Comparison of ENCODE assay signal across 10 cellular contexts in the genomic region with DNA sequence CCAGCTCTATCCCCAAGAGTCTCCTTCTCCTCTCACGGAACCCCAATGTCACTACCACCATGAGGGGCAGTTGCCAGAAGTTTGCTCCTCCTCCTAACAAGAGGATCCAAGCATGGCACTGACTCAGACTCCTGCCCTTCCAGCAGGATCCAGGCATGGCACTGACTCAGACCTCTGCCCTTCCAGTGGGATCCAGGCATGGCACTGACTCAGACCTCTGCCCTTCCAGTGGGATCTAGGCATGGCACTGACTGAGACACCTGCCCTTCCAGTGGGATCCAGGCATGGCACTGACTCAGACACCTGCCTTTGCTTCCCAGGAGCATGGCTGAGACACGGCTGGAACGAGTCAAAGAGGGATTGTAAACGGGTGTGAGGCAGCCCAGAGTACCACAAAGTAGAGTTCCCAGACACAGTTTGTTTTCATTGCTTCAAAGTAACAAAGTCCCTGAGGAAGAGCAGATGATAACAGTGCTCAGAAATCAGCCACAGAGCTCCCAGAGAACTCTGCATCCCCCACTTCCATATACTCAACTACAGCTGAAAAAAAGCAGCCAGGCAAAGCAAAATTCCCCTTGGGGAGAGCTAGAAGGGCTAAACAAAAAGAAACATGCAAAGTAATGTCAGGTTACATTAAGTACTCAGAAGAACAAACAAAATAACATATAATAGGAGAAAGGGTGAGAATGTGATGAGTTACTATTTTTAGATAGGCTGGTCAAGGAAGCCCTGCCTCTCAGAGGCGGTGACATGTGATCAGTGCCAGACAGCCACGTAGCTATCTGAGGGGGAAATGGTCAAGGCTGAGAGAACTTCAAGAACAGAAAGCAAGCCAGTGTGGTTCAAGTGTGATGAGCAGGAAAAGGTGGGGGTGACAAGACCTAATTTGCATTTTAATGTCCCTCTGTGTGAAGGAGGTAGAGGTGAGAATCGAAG. TPM values are rescaled to one million over a fixed set of nuclear protein-coding genes. Genes with fewer than 3 reads are reported as not detected.
DNase-seq lines count a peak whose midpoint lies in the region; ATAC-seq and TF ChIP-seq lines count a peak whose summit lies in the region.
"Had no signal": no experiment of that assay in that cellular context is flagged by ENCODE, and none has a peak within 500 bp of the region (broad histone marks: within the 10 kb centered on the region; RNA-seq: fewer than 3 reads in every experiment).

No MANE protein-coding gene starts in this region.

- peak overlapping the region; percentile 59 to 96 (median 93) for H3K27ac Mint-ChIP-seq in CD4-positive, CD25-positive, alpha-beta regulatory T cell
- H3K27ac Mint-ChIP-seq in chondrocyte (ENCODE audit: unreplicated experiment) = peak overlapping the region; percentile 96

- H3K27ac ChIP-seq in CD4-positive, CD25-positive, alpha-beta regulatory T cell (ENCODE audit: insufficient read depth, low read length, poor library complexity, severe bottlenecking) = peak overlapping the region; percentile 43
- H3K27ac ChIP-seq in OCI-LY3 (ENCODE audit: low read length) = peak overlapping the region; percentile 60
- H3K27ac ChIP-seq: parathyroid adenoma had no signal

- peaks cover 35% of the 10 kb centered on the region for H3K4me1 ChIP-seq in CD4-positive, CD25-positive, alpha-beta regulatory T cell (ENCODE audit: control insufficient read depth, insufficient read depth, low read length, poor library complexity, severe bottlenecking)
- H3K4me1 ChIP-seq in OCI-LY3 (ENCODE audit: low read length) = peaks cover 31% of the 10 kb centered on the region

- peaks cover 12% of the 10 kb centered on the region; the same call in 1 of the 2 replicates for H4K20me1 ChIP-seq in OCI-LY3 (ENCODE audit: insufficient read depth, low read length)

- DNase-seq in CD4-positive, CD25-positive, alpha-beta regulatory T cell = peak in 1 of 3 donors; percentile 23
- no peak for DNase-seq in chondrocyte (ENCODE audit: low spot score)
- peak; percentile 19 for DNase-seq in pulmonary artery endothelial cell (ENCODE audit: low read depth, low spot score)
- DNase-seq in mesenteric fat pad (ENCODE audit: low spot score) = no peak
- no peak for DNase-seq in NCI-H128 (lab: John Stamatoyannopoulos, UW; ENCODE audit: unreplicated experiment)

- no peaks in the 10 kb centered on the region for H3K27me3 ChIP-seq in CD4-positive, CD25-positive, alpha-beta regulatory T cell (ENCODE audit: control insufficient read depth, insufficient read depth, low read length)
- H3K27me3 ChIP-seq in OCI-LY3 (ENCODE audit: low read depth, low read length) = 0 out of 2 replicates have a peak, but pooled peaks cover 3% of the 10 kb centered on the region

- no peak for TF ChIP-seq CTCF in OCI-LY3 (IDR thresholded peaks at IDR 0.05; ENCODE audit: low read depth, low read length)
- no peak for TF ChIP-seq CTCF in chondrocyte (IDR thresholded peaks at IDR 0.05)

- peaks cover 12 to 39% (median 29%) of the 10 kb centered on the region in 4 donors for H3K4me1 Mint-ChIP-seq in CD4-positive, CD25-positive, alpha-beta regulatory T cell
- peaks cover 35% of the 10 kb centered on the region for H3K4me1 Mint-ChIP-seq in chondrocyte (ENCODE audit: low read depth)

- peak overlapping the region; percentile 65 to 84 (median 78) for H3K4me3 Mint-ChIP-seq in CD4-positive, CD25-positive, alpha-beta regulatory T cell
- H3K4me3 Mint-ChIP-seq in chondrocyte (ENCODE audit: unreplicated experiment) = peak overlapping the region; percentile 50

- no peak for ATAC-seq in CD4-positive, CD25-positive, alpha-beta regulatory T cell (ENCODE audit: low read depth in 2 of 2)
- peak; percentile 81 for ATAC-seq in HG03045 (IDR thresholded peaks at IDR 0.05; ENCODE audit: unreplicated experiment)

- no peaks in the 10 kb centered on the region for H3K36me3 ChIP-seq in CD4-positive, CD25-positive, alpha-beta regulatory T cell (ENCODE audit: control insufficient read depth, insufficient read depth, low read length)
- peaks cover 38% of the 10 kb centered on the region for H3K36me3 ChIP-seq in OCI-LY3 (replicated peaks; ENCODE audit: low read depth, low read length)

- H2AFZ ChIP-seq in OCI-LY3 (ENCODE audit: low read depth, low read length) = no peak overlapping the region
- H2AFZ ChIP-seq: parathyroid adenoma had no signal

- peaks cover 10% of the 10 kb centered on the region for H3K27me3 Mint-ChIP-seq in CD4-positive, CD25-positive, alpha-beta regulatory T cell
- H3K27me3 Mint-ChIP-seq in chondrocyte (ENCODE audit: low read depth) = no peaks in the 10 kb centered on the region

- H3K9me3 Mint-ChIP-seq in CD4-positive, CD25-positive, alpha-beta regulatory T cell = no peaks in the 10 kb centered on the region
- H3K9me3 Mint-ChIP-seq in chondrocyte (ENCODE audit: low read depth) = no peaks in the 10 kb centered on the region

- H3K4me2 ChIP-seq in OCI-LY3 (ENCODE audit: low read length) = peak overlapping the region; percentile 63

- no peaks in the 10 kb centered on the region for H3K9me3 ChIP-seq in CD4-positive, CD25-positive, alpha-beta regulatory T cell (ENCODE audit: control insufficient read depth in 2 of 2, low read length in 2 of 2)
- H3K9me3 ChIP-seq in OCI-LY3 (ENCODE audit: insufficient read depth, low read length) = no peaks in the 10 kb centered on the region

- peaks cover 39% of the 10 kb centered on the region for H3K79me2 ChIP-seq in OCI-LY3 (ENCODE audit: low read length)
- H3K79me2 ChIP-seq: parathyroid adenoma had no signal

- peak overlapping the region; percentile 49 for H3K4me3 ChIP-seq in CD4-positive, CD25-positive, alpha-beta regulatory T cell (ENCODE audit: low read depth, low read length)
- H3K4me3 ChIP-seq in OCI-LY3 (ENCODE audit: low read length) = peak overlapping the region; percentile 51

- in situ Hi-C loops in GM18951 (cut with MboI; ENCODE audit: low sequenced_read_pairs, unreplicated experiment) = no loop called here

- H3K9ac ChIP-seq in OCI-LY3 (ENCODE audit: low read length) = peak overlapping the region; percentile 36; the same call in 1 of the 2 replicates
- H3K9ac ChIP-seq: parathyroid adenoma had no signal

- H3K36me3 Mint-ChIP-seq in CD4-positive, CD25-positive, alpha-beta regulatory T cell = no peaks in the 10 kb centered on the region
- no peaks in the 10 kb centered on the region for H3K36me3 Mint-ChIP-seq in chondrocyte (ENCODE audit: low read depth)

- peak; percentile 32 for TF ChIP-seq POLR2A in GM18951 (IDR thresholded peaks at IDR 0.05; ENCODE audit: extremely low read depth, insufficient read depth, insufficient read length)

RNA-seq across cellular contexts. Expression of a gene that starts 3.0 kb away (rescaled TPM):
- total RNA-seq in CD4-positive, CD25-positive, alpha-beta regulatory T cell = 11.7 TPM
- polyA plus RNA-seq in CD4-positive, CD25-positive, alpha-beta regulatory T cell = 1 to 10 TPM; 3.5 to 7.0 (median 4.6) TPM
- 7.1 to 7.8 TPM (median 7.6 TPM) in 3 replicates for total RNA-seq in chondrocyte
- total RNA-seq in pulmonary artery endothelial cell = 27.7 and 101 TPM in 2 replicates
- 0.26 TPM for total RNA-seq in mesenteric fat pad

RNA-seq across cellular contexts. Expression of a gene that starts 57.5 kb away (rescaled TPM):
- total RNA-seq in CD4-positive, CD25-positive, alpha-beta regulatory T cell = not detected
- under 1 TPM in 1 of 4 donors, not detected in 3; 0.17 TPM for polyA plus RNA-seq in CD4-positive, CD25-positive, alpha-beta regulatory T cell
- total RNA-seq in chondrocyte (not detected in 3 replicates), pulmonary artery endothelial cell (under 0.01 TPM in 1 of 2 replicates, not detected in the other), mesenteric fat pad (not detected)
- total RNA-seq: NCI-H460 had no signal
